ENCODE assay signal across 33 cellular contexts in the genomic region with DNA sequence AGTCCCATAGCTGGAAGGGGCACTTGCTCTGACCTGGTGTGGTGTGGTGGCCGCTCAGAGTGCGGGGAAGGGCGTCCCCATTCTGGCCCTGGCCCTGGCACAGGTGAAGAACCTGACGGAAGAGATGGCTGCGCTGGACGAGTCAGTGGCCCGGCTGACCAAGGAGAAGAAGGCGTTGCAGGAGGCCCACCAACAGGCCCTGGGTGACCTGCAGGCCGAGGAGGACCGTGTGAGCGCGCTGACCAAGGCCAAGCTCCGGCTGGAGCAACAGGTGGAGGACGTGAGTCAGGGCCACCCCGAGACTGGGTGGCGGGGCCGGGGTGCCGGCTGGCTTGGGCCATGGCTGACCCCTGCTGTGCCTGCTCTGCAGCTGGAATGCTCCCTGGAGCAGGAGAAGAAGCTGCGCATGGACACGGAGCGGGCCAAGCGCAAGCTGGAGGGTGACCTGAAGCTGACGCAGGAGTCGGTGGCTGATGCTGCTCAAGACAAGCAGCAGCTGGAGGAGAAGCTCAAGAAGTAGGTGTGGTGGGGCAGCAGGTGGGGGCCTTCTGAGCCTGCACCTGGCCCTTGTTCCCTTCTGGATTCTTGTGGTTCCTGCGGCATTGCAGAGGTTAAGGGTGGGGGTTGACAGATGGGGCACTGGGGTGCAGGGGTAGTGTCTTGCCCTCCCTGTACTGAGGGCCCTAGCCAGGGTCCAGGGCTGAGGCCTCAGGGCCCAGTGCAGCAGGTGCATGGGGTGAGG. TPM values are rescaled to one million over a fixed set of nuclear protein-coding genes. Genes with fewer than 3 reads are reported as not detected.
DNase-seq lines count a peak whose midpoint lies in the region; ATAC-seq and TF ChIP-seq lines count a peak whose summit lies in the region.
"Had no signal": no experiment of that assay in that cellular context is flagged by ENCODE, and none has a peak within 500 bp of the region (broad histone marks: within the 10 kb centered on the region; RNA-seq: fewer than 3 reads in every experiment).

No MANE protein-coding gene starts in this region.

- no peaks in the 10 kb centered on the region for H3K9me3 Mint-ChIP-seq in stimulated activated naive B cell treated with anti-CD40 and anti-IgM and Interleukin-4, amounts not matched to agents 10 μg/mL and 1 μg/mL and 100 μg/mL, for 72 hours
- H3K9me3 Mint-ChIP-seq: activated CD4-positive, alpha-beta memory T cell treated with anti-CD3 and anti-CD28 coated beads for 36 hours; CD8-positive, alpha-beta memory T cell; naive B cell; T-helper 1 cell treated with Interleukin-12 subunit alpha and Interleukin-12 subunit beta and Interleukin-4 antibody, amounts not matched to agents 30 μg/mL and 1 μg/mL, for 36 hours had no signal

- TF ChIP-seq CTCF in right atrium auricular region (IDR thresholded peaks at IDR 0.05) (no peak), mucosa of descending colon (IDR thresholded peaks at IDR 0.05) (no peak), prostate gland (IDR thresholded peaks at IDR 0.05) (no peak)

- H3K36me3 ChIP-seq in right atrium auricular region (peaks cover 94% of the 10 kb centered on the region), mucosa of descending colon (ENCODE audit: low read depth) (peaks cover 5% of the 10 kb centered on the region), prostate gland (peaks cover 0 to 25% of the 10 kb centered on the region in 2 donors)
- H3K36me3 ChIP-seq: colonic mucosa had no signal

- ATAC-seq in Right ventricle myocardium superior (ENCODE audit: poor library complexity) (no peak), mucosa of descending colon (peak; percentile 1), GM21717 (IDR thresholded peaks at IDR 0.05; ENCODE audit: unreplicated experiment) (no peak)
- no peak for ATAC-seq in stimulated activated naive B cell treated with anti-CD40 and anti-IgM and Interleukin-4, amounts not matched to agents 10 μg/mL and 1 μg/mL and 100 μg/mL, for 72 hours (replicated peaks)
- ATAC-seq: activated CD4-positive, CD25-positive, alpha-beta regulatory T cell treated with anti-CD3 and anti-CD28 coated beads, Interleukin-2, amount 50 U/mL, for 24 hours; SK-N-SH treated with all-trans-retinoic acid at 6 μM for 48 hours had no signal

- no peaks in the 10 kb centered on the region for H3K27me3 Mint-ChIP-seq in stimulated activated naive B cell treated with anti-CD40 and anti-IgM and Interleukin-4, amounts not matched to agents 10 μg/mL and 1 μg/mL and 100 μg/mL, for 72 hours
- H3K27me3 Mint-ChIP-seq: activated CD4-positive, alpha-beta memory T cell treated with anti-CD3 and anti-CD28 coated beads for 36 hours; activated naive CD8-positive, alpha-beta T cell; B cell; naive B cell had no signal

- intact Hi-C loops in Right ventricle myocardium superior (cut with DNase I) (no loop called here), mucosa of descending colon (cut with DNase I, micrococcal nuclease) (no loop called here), prostate gland (cut with DNase I) (no loop called here)

- peaks cover 63 to 75% of the 10 kb centered on the region in 2 donors for H3K36me3 Mint-ChIP-seq in stimulated activated naive B cell treated with anti-CD40 and anti-IgM and Interleukin-4, amounts not matched to agents 10 μg/mL and 1 μg/mL and 100 μg/mL, for 72 hours

- H3K4me1 Mint-ChIP-seq in stimulated activated naive B cell treated with anti-CD40 and anti-IgM and Interleukin-4, amounts not matched to agents 10 μg/mL and 1 μg/mL and 100 μg/mL, for 72 hours, result peaks cover 5 to 6% of the 10 kb centered on the region in 2 donors

- no peak overlapping the region for H3K4me3 ChIP-seq in right atrium auricular region
- H3K4me3 ChIP-seq in Jurkat, Clone E6-1 (ENCODE audit: low read length), result no peak overlapping the region
- H3K4me3 ChIP-seq in mucosa of descending colon, result no peak overlapping the region
- H3K4me3 ChIP-seq in prostate gland, result no peak overlapping the region
- H3K4me3 ChIP-seq: breast epithelium, colonic mucosa, GM23248, left lung, MG63, tibial nerve had no signal

- peak overlapping the region; percentile 38 for H3K27ac Mint-ChIP-seq in stimulated activated naive B cell treated with anti-CD40 and anti-IgM and Interleukin-4, amounts not matched to agents 10 μg/mL and 1 μg/mL and 100 μg/mL, for 72 hours
- H3K27ac Mint-ChIP-seq: activated CD4-positive, alpha-beta memory T cell treated with anti-CD3 and anti-CD28 coated beads for 36 hours; activated naive CD8-positive, alpha-beta T cell; B cell; T-helper 1 cell treated with Interleukin-12 subunit alpha and Interleukin-12 subunit beta and Interleukin-4 antibody, amounts not matched to agents 30 μg/mL and 1 μg/mL, for 36 hours had no signal

- H3K27ac ChIP-seq in right atrium auricular region, result peak overlapping the region in 1 of 2 donors; percentile 26
- no peak overlapping the region for H3K27ac ChIP-seq in prostate gland
- H3K27ac ChIP-seq: breast epithelium, colonic mucosa, epithelial cell of prostate, GM23248, left lung had no signal

- DNase-seq in Right ventricle myocardium superior (peak; percentile 33), right atrium auricular region (ENCODE audit: low spot score) (no peak), mucosa of descending colon (peak in 1 of 3 donors; percentile 40), prostate gland (ENCODE audit: low spot score) (no peak), pons (ENCODE audit: low spot score) (no peak)
- peak; percentile 46 for DNase-seq in Jurkat, Clone E6-1 (ENCODE audit: low read depth, low spot score)
- DNase-seq in stimulated activated naive B cell treated with anti-CD40 and anti-IgM and Interleukin-4, amounts not matched to agents 10 μg/mL and 1 μg/mL and 100 μg/mL, for 72 hours, result no peak
- DNase-seq: ACHN; CD8-positive, alpha-beta memory T cell; DMS 273 treated with DMSO at 0.1 percent for 48 hours; effector CD8-positive, alpha-beta T cell; GM23248; KG1; mesendoderm; MG63; naive B cell; NCI-H1105; NCI-H1930; NCI-H2171 treated with DMSO at 0.1 percent for 48 hours; OCI-M1; stimulated activated CD4-positive, alpha-beta T cell treated with anti-CD3 and anti-CD28 coated beads, Interleukin-1b, Interleukin-23, amount 100 ng/mL, for 48 hours had no signal

- H3K27me3 ChIP-seq in right atrium auricular region, result no peaks in the 10 kb centered on the region
- H3K27me3 ChIP-seq in prostate gland (replicated peaks; ENCODE audit: insufficient read depth), result no peaks in the 10 kb centered on the region
- H3K27me3 ChIP-seq: breast epithelium, colonic mucosa, left lung, MG63, tibial nerve had no signal

- peaks cover 0 to 5% of the 10 kb centered on the region in 2 donors for H3K4me1 ChIP-seq in right atrium auricular region
- H3K4me1 ChIP-seq in mucosa of descending colon (ENCODE audit: low read depth), result peaks cover 4% of the 10 kb centered on the region
- H3K4me1 ChIP-seq in prostate gland (replicated peaks), result peaks cover 7% of the 10 kb centered on the region
- H3K4me1 ChIP-seq: colonic mucosa, left lung had no signal

- 95% methylated on average over 25 of the region's 25 CpGs for WGBS in prostate gland

- H3K9me3 ChIP-seq in right atrium auricular region (no peaks in the 10 kb centered on the region), mucosa of descending colon (no peaks in the 10 kb centered on the region), prostate gland (no peaks in the 10 kb centered on the region)
- H3K9me3 ChIP-seq: breast epithelium, colonic mucosa, left lung, MG63, tibial nerve had no signal

- TF ChIP-seq POLR2A in prostate gland (IDR thresholded peaks at IDR 0.05), result no peak

- no peak overlapping the region for H3K4me3 Mint-ChIP-seq in stimulated activated naive B cell treated with anti-CD40 and anti-IgM and Interleukin-4, amounts not matched to agents 10 μg/mL and 1 μg/mL and 100 μg/mL, for 72 hours
- H3K4me3 Mint-ChIP-seq: activated CD4-positive, alpha-beta memory T cell treated with anti-CD3 and anti-CD28 coated beads for 36 hours; activated naive CD8-positive, alpha-beta T cell; B cell; T-helper 1 cell treated with Interleukin-12 subunit alpha and Interleukin-12 subunit beta and Interleukin-4 antibody, amounts not matched to agents 30 μg/mL and 1 μg/mL, for 36 hours had no signal

RNA-seq across cellular contexts. Expression of gene MYH7B, which starts 40.7 kb away (rescaled TPM):
- total RNA-seq in Right ventricle myocardium superior (222 TPM), right atrium auricular region (10 to 100 TPM; 24.4 to 34.9 TPM), mucosa of descending colon (1 to 10 TPM in 1 of 3 donors, under 1 TPM in 2; 0.76 to 1.9 (median 0.99) TPM), prostate gland (10 to 100 TPM in 1 of 2 donors, under 1 TPM in 1; 0.27 to 11.5 TPM)
- 0.32 TPM for polyA plus RNA-seq in Jurkat, Clone E6-1 (2012; ENCODE audit: insufficient read depth, insufficient read length)

RNA-seq across cellular contexts. Expression of gene GSS, which starts 40.8 kb away (rescaled TPM):
- total RNA-seq in Right ventricle myocardium superior (15.7 TPM), right atrium auricular region (10 to 100 TPM; 23.0 to 38.3 TPM), mucosa of descending colon (10 to 100 TPM; 45.2 to 97.3 (median 91.8) TPM), prostate gland (100 to 1,000 TPM in 1 of 2 donors, 10 to 100 TPM in 1; 84.4 to 101 TPM)
- polyA plus RNA-seq in Jurkat, Clone E6-1 (2012; ENCODE audit: insufficient read depth, insufficient read length), result 76.0 TPM

Comparison
In these comparisons a context has a peak if more than half of its experiments do, and no peak if none do; other contexts are left out.
1. DNase-seq: peak in Right ventricle myocardium superior (single experiment) and Jurkat, Clone E6-1 (single experiment); none in right atrium auricular region (single experiment), stimulated activated naive B cell treated with anti-CD40 and anti-IgM and Interleukin-4, amounts not matched to agents 10 μg/mL and 1 μg/mL and 100 μg/mL, for 72 hours (single experiment), prostate gland (single experiment) and pons (single experiment).